ENCODE assay signal across 8 cellular contexts in genomic region chr1:203765029-203765837, GRCh38. TPM values are rescaled to one million over a fixed set of nuclear protein-coding genes. Genes with fewer than 3 reads are reported as not detected.
DNase-seq lines count a peak whose midpoint lies in the region; ATAC-seq and TF ChIP-seq lines count a peak whose summit lies in the region.

Gene LAX1, plus strand, starts transcription at chr1:203765183. Its CDS starts 383 bp downstream, at chr1:203765566.

- H3K36me3 ChIP-seq in muscle layer of duodenum (ENCODE audit: control insufficient read depth in 1 of 2, insufficient read depth in 2 of 2, low read length in 2 of 2) (no peaks in the 10 kb centered on the region), gastrocnemius medialis (no peaks in the 10 kb centered on the region)

- H3K9me3 ChIP-seq in muscle layer of duodenum (ENCODE audit: control insufficient read depth in 1 of 2, low read length in 2 of 2) = no peaks in the 10 kb centered on the region
- H3K9me3 ChIP-seq in gastrocnemius medialis = no peaks in the 10 kb centered on the region

- intact Hi-C loops in gastrocnemius medialis (cut with DNase I; ENCODE audit: low total_unique reads) = no loop called here

- ATAC-seq in GM19023 (IDR thresholded peaks at IDR 0.05; ENCODE audit: unreplicated experiment) = peak; percentile 80
- peak; percentile 77 for ATAC-seq in HG03460 (IDR thresholded peaks at IDR 0.05; ENCODE audit: unreplicated experiment)
- no peak for ATAC-seq in gastrocnemius medialis

- no peak for TF ChIP-seq CTCF in gastrocnemius medialis (IDR thresholded peaks at IDR 0.05 in 4 of 5, conservative IDR thresholded peaks at IDR 0.05 in 1 of 5)

- H3K27ac ChIP-seq in muscle layer of duodenum (ENCODE audit: low read length) (peak within 1 kb of the TSS; percentile 26), gastrocnemius medialis (no peak within 1 kb of the TSS)

- DNase-seq in activated CD8-positive, alpha-beta memory T cell treated with anti-CD3 and anti-CD28 coated beads for 48 hours (ENCODE audit: low read depth in 2 of 3, low spot score in 2 of 3) = peak; percentile 52 to 61 (median 53)
- DNase-seq in NCI-H69 (lab: John Stamatoyannopoulos, UW) (no peak), gastrocnemius medialis (no peak), NCI-H226 (no peak), NCI-H82 (lab: John Stamatoyannopoulos, UW) (no peak)

- H3K27me3 ChIP-seq in muscle layer of duodenum (ENCODE audit: low read depth, low read length) (no peaks in the 10 kb centered on the region), gastrocnemius medialis (no peaks in the 10 kb centered on the region)

- in situ Hi-C loops in gastrocnemius medialis (cut with MboI; ENCODE audit: low sequenced_read_pairs in 4 of 4) = no loop called here

- TF ChIP-seq POLR2A in gastrocnemius medialis (IDR thresholded peaks at IDR 0.05) = no peak

- peaks cover 0 to 3% of the 10 kb centered on the region in 2 donors for H3K4me1 ChIP-seq in muscle layer of duodenum (ENCODE audit: control insufficient read depth in 1 of 2, insufficient read depth in 2 of 2, low read length in 2 of 2)
- H3K4me1 ChIP-seq in gastrocnemius medialis = peaks cover 10 to 13% of the 10 kb centered on the region in 2 donors

- H3K4me3 ChIP-seq in muscle layer of duodenum (ENCODE audit: low read depth in 1 of 2, low read length in 2 of 2) (no peak within 1 kb of the TSS), gastrocnemius medialis (no peak within 1 kb of the TSS)

RNA-seq across cellular contexts. Expression of gene LAX1, which starts in this region (rescaled TPM):
- under 1 TPM in 1 of 4 donors, not detected in 3; 0.19 TPM for total RNA-seq in gastrocnemius medialis

Comparison
In these comparisons a context has a peak if more than half of its experiments do, and no peak if none do; other contexts are left out.
1. ATAC-seq: peak in GM19023 (single experiment) and HG03460 (single experiment); none in gastrocnemius medialis (0 of 2).
2. DNase-seq: peak in activated CD8-positive, alpha-beta memory T cell treated with anti-CD3 and anti-CD28 coated beads for 48 hours (3 of 3); none in NCI-H69 (single experiment), gastrocnemius medialis (0 of 2), NCI-H226 (single experiment) and NCI-H82 (single experiment).